8 cellular contexts compared by ENCODE assay signal in the genomic region with DNA sequence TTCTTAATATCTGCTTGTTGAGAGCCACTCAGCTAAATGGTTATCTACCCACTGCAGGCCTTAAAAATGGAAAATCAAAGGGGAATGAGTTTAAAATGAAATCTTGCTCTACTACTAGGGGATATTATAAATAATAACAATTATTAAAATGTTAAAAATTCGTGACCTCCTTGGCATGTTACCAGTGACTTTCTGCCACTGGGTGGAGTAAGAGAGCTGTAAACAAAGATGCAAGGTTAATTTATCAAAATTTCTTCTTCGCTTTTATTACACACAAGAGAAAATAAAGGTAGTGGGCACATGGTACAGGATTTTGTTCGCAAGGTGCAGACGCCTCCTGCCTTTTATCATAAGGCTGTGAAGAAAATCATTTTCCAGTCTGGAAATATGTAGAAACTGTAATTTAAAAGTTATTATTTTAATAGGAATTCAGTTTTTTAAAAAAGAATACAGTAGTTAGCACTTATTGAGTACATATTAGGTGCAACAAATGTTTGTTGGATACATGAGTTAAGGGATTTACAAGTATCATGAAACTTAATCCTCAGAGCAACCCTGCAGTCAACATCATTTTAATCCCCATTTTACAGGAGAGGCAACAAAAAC.
DNase-seq lines count a peak whose midpoint lies in the region; ATAC-seq, FAIRE-seq and TF ChIP-seq lines count a peak whose summit lies in the region.

No MANE protein-coding gene starts in this region.

- H3K27me3 ChIP-seq in Loucy (ENCODE audit: insufficient read depth, low read length, poor library complexity, severe bottlenecking), result no peaks in the 10 kb centered on the region
- no peaks in the 10 kb centered on the region for H3K27me3 ChIP-seq in bronchial epithelial cell (ENCODE audit: control insufficient read depth, insufficient read depth, low read length)
- no peaks in the 10 kb centered on the region for H3K27me3 ChIP-seq in neural cell (ENCODE audit: insufficient read depth, low read depth, low read length)

- peak; percentile 88 for TF ChIP-seq RAD21 in neural cell (conservative IDR thresholded peaks at IDR 0.05)

- H3K9me3 ChIP-seq in Loucy (ENCODE audit: insufficient read depth, low read depth, low read length), result no peaks in the 10 kb centered on the region
- H3K9me3 ChIP-seq in neural cell (ENCODE audit: low read length), result no peaks in the 10 kb centered on the region

- H3K9me2 ChIP-seq in Loucy (replicated peaks; ENCODE audit: low read depth, low read length) (no peaks in the 10 kb centered on the region), neural cell (ENCODE audit: insufficient read depth, low read length) (no peaks in the 10 kb centered on the region)

- H3K4me1 ChIP-seq in Loucy (ENCODE audit: insufficient read depth, low read length, poor library complexity, severe bottlenecking), result no peaks in the 10 kb centered on the region

- H3K4me2 ChIP-seq in Loucy (ENCODE audit: low read depth, low read length, poor library complexity, severe bottlenecking) (no peak overlapping the region), neural cell (ENCODE audit: low read length) (no peak overlapping the region)

- in situ Hi-C loops in G401 (cut with HindIII; ENCODE audit: low sequenced_read_pairs), result no loop called here

- H3K79me2 ChIP-seq in Loucy (ENCODE audit: insufficient read depth, low read length) (no peaks in the 10 kb centered on the region), neural cell (replicated peaks; ENCODE audit: insufficient read depth, low read length) (no peaks in the 10 kb centered on the region)

- H3F3A ChIP-seq in Loucy (ENCODE audit: low read depth), result no peaks in the 10 kb centered on the region
- no peaks in the 10 kb centered on the region for H3F3A ChIP-seq in neural cell (ENCODE audit: insufficient read depth, low read length, poor library complexity, severe bottlenecking)

- TF ChIP-seq EP300 in neural cell (conservative IDR thresholded peaks at IDR 0.05; ENCODE audit: poor library complexity, severe bottlenecking), result no peak

- H4K20me1 ChIP-seq in Loucy (ENCODE audit: insufficient read depth, low read length, poor library complexity, severe bottlenecking) (no peaks in the 10 kb centered on the region), neural cell (ENCODE audit: insufficient read depth) (no peaks in the 10 kb centered on the region)

- no peak for FAIRE-seq in bronchial epithelial cell (lab: Jason Lieb, UNC)

- DNase-seq in NCI-H2227 (lab: John Stamatoyannopoulos, UW; ENCODE audit: unreplicated experiment) (peak; percentile 1), NCI-H2227 treated with DMSO at 0.1 percent for 48 hours (lab: John Stamatoyannopoulos, UW) (no peak), bronchial epithelial cell (ENCODE audit: low read depth) (peak; percentile 27), occipital lobe (lab: John Stamatoyannopoulos, UW) (no peak), G401 (ENCODE audit: low spot score) (no peak)

- H3K9ac ChIP-seq in Loucy (ENCODE audit: low read depth, low read length, poor library complexity, severe bottlenecking), result no peak overlapping the region
- no peak overlapping the region for H3K9ac ChIP-seq in neural cell (ENCODE audit: low read length)

- H3K36me3 ChIP-seq in Loucy (ENCODE audit: insufficient read depth, low read length), result no peaks in the 10 kb centered on the region
- H3K36me3 ChIP-seq in bronchial epithelial cell (ENCODE audit: control insufficient read depth, insufficient read depth, low read length), result no peaks in the 10 kb centered on the region
- no peaks in the 10 kb centered on the region for H3K36me3 ChIP-seq in neural cell (ENCODE audit: insufficient read depth, low read length)

- no peak for ATAC-seq in GM19463 (IDR thresholded peaks at IDR 0.05; ENCODE audit: unreplicated experiment)

- TF ChIP-seq CTCF in Loucy (conservative IDR thresholded peaks at IDR 0.05; ENCODE audit: low read length) (peak; percentile 74), bronchial epithelial cell (IDR thresholded peaks at IDR 0.05; ENCODE audit: insufficient read depth, low read length, severe bottlenecking) (peak; percentile 52), neural cell (IDR thresholded peaks at IDR 0.05; ENCODE audit: poor library complexity, severe bottlenecking) (peak; percentile 82)

- H2AFZ ChIP-seq in Loucy (ENCODE audit: low read length) (no peak overlapping the region), neural cell (ENCODE audit: low read depth, low read length) (no peak overlapping the region)

- H3K4me3 ChIP-seq in Loucy (ENCODE audit: low read length, poor library complexity, severe bottlenecking) (no peak overlapping the region), bronchial epithelial cell (ENCODE audit: low read depth, low read length) (no peak overlapping the region), neural cell (ENCODE audit: low read length) (no peak overlapping the region)

- H3K27ac ChIP-seq in neural cell (ENCODE audit: low read length), result no peak overlapping the region

TF ChIP-seq in neural cell, 6 proteins besides CTCF, POLR2A, EP300 and RAD21:
- TF ChIP-seq, protein P1, sequence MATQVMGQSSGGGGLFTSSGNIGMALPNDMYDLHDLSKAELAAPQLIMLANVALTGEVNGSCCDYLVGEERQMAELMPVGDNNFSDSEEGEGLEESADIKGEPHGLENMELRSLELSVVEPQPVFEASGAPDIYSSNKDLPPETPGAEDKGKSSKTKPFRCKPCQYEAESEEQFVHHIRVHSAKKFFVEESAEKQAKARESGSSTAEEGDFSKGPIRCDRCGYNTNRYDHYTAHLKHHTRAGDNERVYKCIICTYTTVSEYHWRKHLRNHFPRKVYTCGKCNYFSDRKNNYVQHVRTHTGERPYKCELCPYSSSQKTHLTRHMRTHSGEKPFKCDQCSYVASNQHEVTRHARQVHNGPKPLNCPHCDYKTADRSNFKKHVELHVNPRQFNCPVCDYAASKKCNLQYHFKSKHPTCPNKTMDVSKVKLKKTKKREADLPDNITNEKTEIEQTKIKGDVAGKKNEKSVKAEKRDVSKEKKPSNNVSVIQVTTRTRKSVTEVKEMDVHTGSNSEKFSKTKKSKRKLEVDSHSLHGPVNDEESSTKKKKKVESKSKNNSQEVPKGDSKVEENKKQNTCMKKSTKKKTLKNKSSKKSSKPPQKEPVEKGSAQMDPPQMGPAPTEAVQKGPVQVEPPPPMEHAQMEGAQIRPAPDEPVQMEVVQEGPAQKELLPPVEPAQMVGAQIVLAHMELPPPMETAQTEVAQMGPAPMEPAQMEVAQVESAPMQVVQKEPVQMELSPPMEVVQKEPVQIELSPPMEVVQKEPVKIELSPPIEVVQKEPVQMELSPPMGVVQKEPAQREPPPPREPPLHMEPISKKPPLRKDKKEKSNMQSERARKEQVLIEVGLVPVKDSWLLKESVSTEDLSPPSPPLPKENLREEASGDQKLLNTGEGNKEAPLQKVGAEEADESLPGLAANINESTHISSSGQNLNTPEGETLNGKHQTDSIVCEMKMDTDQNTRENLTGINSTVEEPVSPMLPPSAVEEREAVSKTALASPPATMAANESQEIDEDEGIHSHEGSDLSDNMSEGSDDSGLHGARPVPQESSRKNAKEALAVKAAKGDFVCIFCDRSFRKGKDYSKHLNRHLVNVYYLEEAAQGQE (IDR thresholded peaks at IDR 0.05; ENCODE audit: borderline replicate concordance), result no peak
- TF ChIP-seq TAF1 (IDR thresholded peaks at IDR 0.05; ENCODE audit: low read depth), result no peak
- TF ChIP-seq MXI1 (conservative IDR thresholded peaks at IDR 0.05; ENCODE audit: poor library complexity, severe bottlenecking), result no peak
- peak; percentile 93 for TF ChIP-seq SMC3 (conservative IDR thresholded peaks at IDR 0.05; ENCODE audit: poor library complexity)

Comparison
In these comparisons a context has a peak if more than half of its experiments do, and no peak if none do; other contexts are left out.
1. DNase-seq: peak in NCI-H2227 (single experiment) and bronchial epithelial cell (single experiment); none in NCI-H2227 treated with DMSO at 0.1 percent for 48 hours (single experiment), occipital lobe (single experiment) and G401 (single experiment).
2. Peak in every context shown above with its lines, with median percentiles within 50 percentile points of each other: CTCF ChIP-seq.